Comparison of ENCODE assay signal across 17 cellular contexts in genomic region chr17:2004435-2004952, GRCh38. TPM values are rescaled to one million over a fixed set of nuclear protein-coding genes. Genes with fewer than 3 reads are reported as not detected.
"Had no signal": no experiment of that assay in that cellular context is flagged by ENCODE, and none has a peak within 500 bp of the region (broad histone marks: within the 10 kb centered on the region; RNA-seq: fewer than 3 reads in every experiment).

No MANE protein-coding gene starts in this region.

- H3K4me1 Mint-ChIP-seq: activated T-helper 17 cell treated with anti-CD3 and anti-CD28 coated beads, Interleukin-2, amount 50 U/mL, for 72 hours; central memory CD8-positive, alpha-beta T cell; stimulated activated effector memory CD8-positive, alpha-beta T cell treated with anti-CD3 and anti-CD28 coated beads, Interleukin-12 subunit alpha, Interleukin-12 subunit beta, amount 100 ng/mL, for 72 hours had no signal

- ATAC-seq: activated T-helper 17 cell treated with anti-CD3 and anti-CD28 coated beads, Interleukin-2, amount 50 U/mL, for 72 hours; stimulated activated effector memory CD8-positive, alpha-beta T cell treated with anti-CD3 and anti-CD28 coated beads, Interleukin-12 subunit alpha, Interleukin-12 subunit beta, amount 100 ng/mL, for 72 hours had no signal

- H3K27ac ChIP-seq: skin epidermis, transverse colon had no signal

- H3K4me3 Mint-ChIP-seq: activated CD4-positive, alpha-beta T cell treated with anti-CD3 and anti-CD28 coated beads, Interleukin-2, amount 10 ng/mL, durations not matched to agents 7 days and 5 days; activated naive CD4-positive, alpha-beta T cell treated with anti-CD3 and anti-CD28 coated beads for 36 hours; activated T-helper 17 cell treated with anti-CD3 and anti-CD28 coated beads, Interleukin-2, amount 50 U/mL, for 72 hours; central memory CD8-positive, alpha-beta T cell; nephron; stimulated activated effector memory CD8-positive, alpha-beta T cell treated with anti-CD3 and anti-CD28 coated beads, Interleukin-12 subunit alpha, Interleukin-12 subunit beta, amount 100 ng/mL, for 72 hours had no signal

- H3K36me3 Mint-ChIP-seq: stimulated activated effector memory CD8-positive, alpha-beta T cell treated with anti-CD3 and anti-CD28 coated beads, Interleukin-12 subunit alpha, Interleukin-12 subunit beta, amount 100 ng/mL, for 72 hours had no signal

- DNase-seq: activated CD4-positive, alpha-beta T cell treated with anti-CD3 and anti-CD28 coated beads, Interleukin-2, amount 10 ng/mL, durations not matched to agents 7 days and 5 days; activated CD4-positive, CD25-positive, alpha-beta regulatory T cell; activated CD8-positive, alpha-beta memory T cell treated with anti-CD3 and anti-CD28 coated beads for 24 hours; activated naive CD4-positive, alpha-beta T cell treated with anti-CD3 and anti-CD28 coated beads for 36 hours; cortex of kidney; effector memory CD4-positive, alpha-beta T cell; hypothalamus; mammary epithelial cell; T-helper 2 cell; transverse colon had no signal

- H3K9me3 ChIP-seq: transverse colon had no signal

- H3K36me3 ChIP-seq: transverse colon had no signal

- H3K9me3 Mint-ChIP-seq: activated CD4-positive, alpha-beta T cell treated with anti-CD3 and anti-CD28 coated beads, Interleukin-2, amount 10 ng/mL, durations not matched to agents 7 days and 5 days; activated naive CD4-positive, alpha-beta T cell treated with anti-CD3 and anti-CD28 coated beads for 36 hours; activated T-helper 17 cell treated with anti-CD3 and anti-CD28 coated beads, Interleukin-2, amount 50 U/mL, for 72 hours; central memory CD8-positive, alpha-beta T cell; nephron; stimulated activated effector memory CD8-positive, alpha-beta T cell treated with anti-CD3 and anti-CD28 coated beads, Interleukin-12 subunit alpha, Interleukin-12 subunit beta, amount 100 ng/mL, for 72 hours had no signal

- H3K27me3 ChIP-seq: transverse colon had no signal

- H3K4me3 ChIP-seq: skin epidermis, transverse colon had no signal

- H3K27ac Mint-ChIP-seq: activated CD4-positive, alpha-beta T cell treated with anti-CD3 and anti-CD28 coated beads, Interleukin-2, amount 10 ng/mL, durations not matched to agents 7 days and 5 days; activated naive CD4-positive, alpha-beta T cell treated with anti-CD3 and anti-CD28 coated beads for 36 hours; activated T-helper 17 cell treated with anti-CD3 and anti-CD28 coated beads, Interleukin-2, amount 50 U/mL, for 72 hours; nephron; stimulated activated effector memory CD8-positive, alpha-beta T cell treated with anti-CD3 and anti-CD28 coated beads, Interleukin-12 subunit alpha, Interleukin-12 subunit beta, amount 100 ng/mL, for 72 hours had no signal

RNA-seq across cellular contexts. Expression of gene RTN4RL1, which starts 20.6 kb away (rescaled TPM):
- total RNA-seq: epithelial cell of proximal tubule, glomerular endothelial cell had no signal
